Comparison of ENCODE assay signal across 17 cellular contexts in genomic region chr2:205768341-205768740, GRCh38.
DNase-seq lines count a peak whose midpoint lies in the region; ATAC-seq and TF ChIP-seq lines count a peak whose summit lies in the region.
"Had no signal": no experiment of that assay in that cellular context is flagged by ENCODE, and none has a peak within 500 bp of the region (broad histone marks: within the 10 kb centered on the region; RNA-seq: fewer than 3 reads in every experiment).

No MANE protein-coding gene starts in this region.

- H3K9ac ChIP-seq in PC-3 (ENCODE audit: low read length), result no peak overlapping the region

- H2AFZ ChIP-seq in PC-3 (ENCODE audit: low read length), result no peak overlapping the region

- peaks cover 18% of the 10 kb centered on the region for H3K4me1 ChIP-seq in PC-3 (ENCODE audit: insufficient read depth, low read length)
- H3K4me1 ChIP-seq in right cardiac atrium (ENCODE audit: control insufficient read depth, insufficient read depth, low read length), result peaks cover 2% of the 10 kb centered on the region
- peaks cover 35 to 84% (median 65%) of the 10 kb centered on the region in 4 donors for H3K4me1 ChIP-seq in stomach

- WGBS in right cardiac atrium, result 73% methylated on average over 7 of the region's 7 CpGs
- WGBS in stomach, 5 donors, result 66 to 83% (median 75%) methylated on average over 7 of the region's 7 CpGs

- H3K27ac ChIP-seq in PC-3 (ENCODE audit: low read length) (peak overlapping the region; percentile 39; the same call in 1 of the 2 replicates), right cardiac atrium (ENCODE audit: low read length) (no peak overlapping the region), stomach (peak overlapping the region; percentile 22 to 80 (median 73))
- H3K27ac ChIP-seq: right lobe of liver had no signal

- H3K27me3 ChIP-seq in PC-3 (ENCODE audit: low read length) (no peaks in the 10 kb centered on the region), right cardiac atrium (ENCODE audit: control insufficient read depth, insufficient read depth) (no peaks in the 10 kb centered on the region), stomach (no peaks in the 10 kb centered on the region)
- H3K27me3 ChIP-seq: foreskin keratinocyte, right lobe of liver had no signal

- DNase-seq in NCI-H2107 (lab: John Stamatoyannopoulos, UW) (peak; percentile 36), PC-3 (no peak), right cardiac atrium (peak in 1 of 3 donors; percentile 56), stomach (no peak), globus pallidus (ENCODE audit: low spot score) (no peak)
- DNase-seq: activated CD4-positive, CD25-positive, alpha-beta regulatory T cell treated with anti-CD3 and anti-CD28 coated beads, Interleukin-2, amount 50 U/mL, for 72 hours; endodermal cell; NCI-H1694 treated with DMSO at 0.1 percent for 48 hours; NCI-H82; right lobe of liver; RPMI8226; stimulated activated CD4-positive, alpha-beta T cell treated with anti-CD3 and anti-CD28 coated beads, Interleukin-2, amount 100 ng/mL, for 24 hours; substantia nigra had no signal

- no peak for ATAC-seq in PC-3
- peak; percentile 59 to 78 for ATAC-seq in right cardiac atrium
- no peak for ATAC-seq in HG03025 (IDR thresholded peaks at IDR 0.05; ENCODE audit: low FRiP score, unreplicated experiment)
- ATAC-seq in HG02642 (IDR thresholded peaks at IDR 0.05; ENCODE audit: poor library complexity, unreplicated experiment), result no peak
- ATAC-seq: natural killer cell treated with Interleukin-12 subunit alpha and Interleukin-12 subunit beta and Interleukin-15 and Interleukin-18, amount 100 ng/mL, for 72 hours; right lobe of liver had no signal

- POLR2A ChIA-PET in PC-3 (lab: Charles Lee; ENCODE audit: unreplicated experiment), result no interaction called here

- H3K4me3 ChIP-seq in PC-3 (ENCODE audit: low read length) (no peak overlapping the region), right cardiac atrium (ENCODE audit: low read length) (no peak overlapping the region), stomach (no peak overlapping the region)
- H3K4me3 ChIP-seq: right lobe of liver had no signal

- H3K36me3 ChIP-seq in PC-3 (ENCODE audit: low read depth, low read length), result no peaks in the 10 kb centered on the region
- peaks cover 0 to 26% (median 6%) of the 10 kb centered on the region in 4 donors for H3K36me3 ChIP-seq in stomach
- H3K36me3 ChIP-seq: right lobe of liver had no signal

- no peaks in the 10 kb centered on the region for H3K9me3 ChIP-seq in PC-3 (ENCODE audit: low read length)
- no peaks in the 10 kb centered on the region for H3K9me3 ChIP-seq in right cardiac atrium (ENCODE audit: control insufficient read depth, low read length)
- no peaks in the 10 kb centered on the region for H3K9me3 ChIP-seq in stomach
- H3K9me3 ChIP-seq: right lobe of liver had no signal

- peaks cover 4% of the 10 kb centered on the region for H3F3A ChIP-seq in PC-3 (ENCODE audit: low read length, unreplicated experiment)

- TF ChIP-seq POLR2A in stomach (IDR thresholded peaks at IDR 0.05), result no peak

- H3K79me2 ChIP-seq in PC-3 (ENCODE audit: low read length), result no peaks in the 10 kb centered on the region

- peak; percentile 66 for TF ChIP-seq EP300 in stomach (IDR thresholded peaks at IDR 0.05)

- no peaks in the 10 kb centered on the region for H3K9me2 ChIP-seq in PC-3 (replicated peaks; ENCODE audit: low read length)

- BruUV-seq in PC-3 (replicated peaks; lab: Mats Ljungman, UMichigan), result no TSS peak

- no peaks in the 10 kb centered on the region for H4K20me1 ChIP-seq in PC-3 (ENCODE audit: low read length)

- TF ChIP-seq CTCF in PC-3 (conservative IDR thresholded peaks at IDR 0.05; ENCODE audit: low read depth, low read length) (no peak), stomach (IDR thresholded peaks at IDR 0.05) (no peak)

- intact Hi-C loops in PC-3 (cut with micrococcal nuclease), result loop anchor here (5.0 kb wide), 2 partner anchors 119 to 179 kb away; no protein-coding TSS in a partner anchor
- intact Hi-C loops in right cardiac atrium (cut with DNase I), result loop anchor here in 3 of 4 donors (5.0 to 10.0 kb wide), 3 partner anchors 114 to 159 kb away; no protein-coding TSS in a partner anchor
- intact Hi-C loops in stomach (cut with DNase I; ENCODE audit: low total_unique reads), result loop anchor here (10.0 kb wide), 1 partner anchor 116 kb away; no protein-coding TSS in a partner anchor

- CTCF ChIA-PET in PC-3 (lab: Charles Lee), result interaction anchor here (0.7 kb wide), 1 partner anchor 46 kb away, joined by 3 read pairs; no protein-coding TSS in a partner anchor

- no peak overlapping the region for H3K4me2 ChIP-seq in PC-3 (ENCODE audit: low read length)

Comparison
In these comparisons a context has a peak if more than half of its experiments do, and no peak if none do; other contexts are left out.
1. ATAC-seq: peak in right cardiac atrium (2 of 2); none in PC-3 (single experiment), HG03025 (single experiment) and HG02642 (single experiment).